Comparison of ENCODE assay signal across 17 cellular contexts in the genomic region with DNA sequence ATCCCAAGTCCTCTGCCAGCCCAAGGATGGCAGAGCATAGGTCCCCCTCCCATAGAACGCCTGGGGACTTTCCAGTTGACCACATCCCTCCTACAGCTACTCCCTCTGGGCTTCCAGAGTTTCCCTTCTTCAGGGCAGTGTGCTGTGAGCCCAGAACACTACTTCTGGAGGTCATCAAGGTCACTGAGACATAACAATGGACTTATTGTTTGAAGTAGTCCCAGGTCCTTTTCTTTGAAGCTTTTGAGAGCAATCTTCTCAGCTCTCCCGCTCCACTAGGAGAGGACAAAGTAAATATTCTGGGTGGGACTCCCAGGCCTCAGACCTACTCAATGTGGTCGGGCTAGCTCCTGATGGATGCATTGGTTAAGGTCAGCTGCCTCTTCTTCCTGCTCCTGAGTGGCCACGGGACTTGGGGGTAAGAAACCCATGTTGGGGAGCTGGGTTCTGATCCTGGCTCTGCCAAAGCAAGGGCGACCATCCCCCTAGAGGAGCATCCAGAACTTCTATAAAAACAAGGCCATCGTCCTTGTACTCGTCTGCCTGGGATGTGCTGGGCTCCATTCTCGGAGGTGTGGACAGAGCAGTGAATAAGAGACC.
"Had no signal": no experiment of that assay in that cellular context is flagged by ENCODE, and none has a peak within 500 bp of the region (broad histone marks: within the 10 kb centered on the region; RNA-seq: fewer than 3 reads in every experiment).

No MANE protein-coding gene starts in this region.

- H3K4me1 ChIP-seq: parathyroid adenoma had no signal

- ATAC-seq: activated CD8-positive, alpha-beta T cell treated with anti-CD3 and anti-CD28 coated beads for 36 hours; activated T-cell treated with anti-CD3 and anti-CD28 coated beads, Interleukin-2, amount 50 U/mL, for 4 hours; left lung; stimulated activated naive CD8-positive, alpha-beta T cell treated with anti-CD3 and anti-CD28 coated beads, Interleukin-15, Interleukin-2, amounts not matched to agents 100 U/mL and 50 U/mL, for 24 hours; T-cell had no signal

- H3K27ac ChIP-seq: brain microvascular endothelial cell, left lung, parathyroid adenoma, tibial nerve had no signal

- H3K36me3 ChIP-seq: brain microvascular endothelial cell had no signal

- DNase-seq: activated B cell treated with CpG ODN at 0.5 μM for 24 hours; activated CD4-positive, alpha-beta T cell treated with anti-CD3 and anti-CD28 coated beads for 4 hours; activated CD8-positive, alpha-beta T cell treated with anti-CD3 and anti-CD28 coated beads for 36 hours; activated naive CD4-positive, alpha-beta T cell treated with anti-CD3 and anti-CD28 coated beads for 36 hours; activated T-cell treated with anti-CD3 and anti-CD28 coated beads, Interleukin-2, amount 50 U/mL, for 4 hours; brain microvascular endothelial cell; central memory CD4-positive, alpha-beta T cell; erythroblast; foreskin melanocyte; hypothalamus; kidney; left lung; stimulated activated CD4-positive, alpha-beta T cell treated with anti-CD3 and anti-CD28 coated beads, Interleukin-1b, Interleukin-23, amount 100 ng/mL, for 48 hours; stimulated activated naive CD8-positive, alpha-beta T cell treated with anti-CD3 and anti-CD28 coated beads, Interleukin-15, Interleukin-2, amounts not matched to agents 100 U/mL and 50 U/mL, for 24 hours; T-cell had no signal

- H3K27me3 ChIP-seq: brain microvascular endothelial cell, left lung, tibial nerve had no signal

- H3K4me3 ChIP-seq: left lung, tibial nerve had no signal

- H3K9me3 ChIP-seq: left lung, tibial nerve had no signal
